ENCODE assay signal across 17 cellular contexts in the genomic region with DNA sequence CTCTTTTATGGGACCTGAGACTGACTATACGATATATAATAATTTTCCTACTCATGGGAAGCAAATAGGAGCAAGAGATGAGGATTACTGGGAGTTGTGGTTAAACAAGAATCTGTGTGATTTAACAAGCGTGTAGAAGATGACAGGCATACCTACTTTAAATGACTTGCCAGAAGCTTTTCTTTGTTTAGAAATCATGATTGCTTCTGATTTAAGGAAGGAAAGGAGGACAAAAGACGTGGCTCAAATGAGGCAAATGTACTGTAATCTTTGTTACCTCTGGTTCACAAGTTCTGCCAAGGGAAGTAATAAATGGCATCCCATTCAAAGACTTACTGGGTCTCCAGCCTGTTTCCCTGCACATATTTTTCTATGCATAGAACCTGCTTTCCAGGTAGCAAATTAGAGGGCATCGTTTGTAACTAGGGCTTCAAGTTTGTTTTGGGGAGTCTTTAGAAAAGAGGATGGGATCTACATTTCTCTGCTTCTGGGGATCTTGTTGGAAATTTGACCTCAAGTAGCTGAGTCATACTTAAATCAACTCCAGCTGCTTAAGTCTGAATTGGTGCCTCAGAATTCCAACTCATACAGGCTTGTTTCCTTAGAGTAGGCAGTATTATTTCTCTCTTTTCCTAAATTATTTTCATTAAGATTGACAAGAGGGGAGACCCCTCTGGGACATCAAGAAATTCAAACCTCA. TPM values are rescaled to one million over a fixed set of nuclear protein-coding genes. Genes with fewer than 3 reads are reported as not detected.
DNase-seq lines count a peak whose midpoint lies in the region; ATAC-seq, FAIRE-seq and TF ChIP-seq lines count a peak whose summit lies in the region.
"Had no signal": no experiment of that assay in that cellular context is flagged by ENCODE, and none has a peak within 500 bp of the region (broad histone marks: within the 10 kb centered on the region; RNA-seq: fewer than 3 reads in every experiment).

No MANE protein-coding gene starts in this region.

- TF ChIP-seq POLR2A in endothelial cell of umbilical vein (IDR thresholded peaks at IDR 0.05; ENCODE audit: low read depth, low read length) = no peak

- H3K9me3 ChIP-seq in endothelial cell of umbilical vein (replicated peaks; ENCODE audit: control insufficient read depth, insufficient read depth, low read length) (no peaks in the 10 kb centered on the region), trophoblast cell (ENCODE audit: insufficient read depth, low read depth, low read length) (no peaks in the 10 kb centered on the region)
- H3K9me3 ChIP-seq: gastrocnemius medialis had no signal

- no peaks in the 10 kb centered on the region for H3K4me1 Mint-ChIP-seq in natural killer cell treated with Interleukin-12 subunit alpha and Interleukin-12 subunit beta and Interleukin-15 and Interleukin-18, amount 100 ng/mL, for 72 hours (ENCODE audit: low read depth in 2 of 2)
- H3K4me1 Mint-ChIP-seq: activated B cell treated with CpG ODN at 0.5 μM for 24 hours had no signal

- H3K9ac ChIP-seq in endothelial cell of umbilical vein (replicated peaks; ENCODE audit: extremely low read depth, insufficient read depth, low read length) = no peak overlapping the region
- H3K9ac ChIP-seq in trophoblast cell (ENCODE audit: low read length) = no peak overlapping the region

- no peak overlapping the region for H2BK12ac ChIP-seq in trophoblast cell (ENCODE audit: low read length)

- H3K27ac ChIP-seq in endothelial cell of umbilical vein (ENCODE audit: insufficient read depth, low read depth, low read length) = no peak overlapping the region
- no peak overlapping the region for H3K27ac ChIP-seq in trophoblast cell (ENCODE audit: low read depth, low read length)
- H3K27ac ChIP-seq: gastrocnemius medialis had no signal

- H2AK5ac ChIP-seq in trophoblast cell (ENCODE audit: low read length) = no peak overlapping the region

- H3K4ac ChIP-seq in trophoblast cell (ENCODE audit: low read depth, low read length) = no peak overlapping the region

- H3K4me3 Mint-ChIP-seq in natural killer cell treated with Interleukin-12 subunit alpha and Interleukin-12 subunit beta and Interleukin-15 and Interleukin-18, amount 100 ng/mL, for 72 hours = no peak overlapping the region
- H3K4me3 Mint-ChIP-seq: activated B cell treated with CpG ODN at 0.5 μM for 24 hours; activated naive CD8-positive, alpha-beta T cell had no signal

- in situ Hi-C loops in Caki2 (cut with HindIII; ENCODE audit: low pct_unique_long_range_greater_than_20kb, low sequenced_read_pairs) = no loop called here

- no peak for TF ChIP-seq CTCF in endothelial cell of umbilical vein (IDR thresholded peaks at IDR 0.05; ENCODE audit: extremely low read depth in 1 of 2, insufficient read depth in 1 of 2, low read depth in 1 of 2, low read length in 2 of 2)

- no peaks in the 10 kb centered on the region for H4K20me1 ChIP-seq in endothelial cell of umbilical vein (replicated peaks; ENCODE audit: control insufficient read depth, extremely low read depth, insufficient read depth, low read length)

- no peak overlapping the region for H3K14ac ChIP-seq in trophoblast cell (ENCODE audit: low read length)

- H4K12ac ChIP-seq in trophoblast cell (ENCODE audit: low read depth, low read length) = no peak overlapping the region

- no TSS peak for BruUV-seq in endothelial cell of umbilical vein (replicated peaks; lab: Mats Ljungman, UMichigan)

- peaks cover 8% of the 10 kb centered on the region for H3K4me1 ChIP-seq in endothelial cell of umbilical vein (ENCODE audit: control insufficient read depth, extremely low read depth, insufficient read depth, low read length)
- peaks cover 0 to 3% of the 10 kb centered on the region in 2 experiments for H3K4me1 ChIP-seq in trophoblast cell (ENCODE audit: control insufficient read depth in 1 of 2, insufficient read depth in 2 of 2, low read length in 2 of 2)

- H2BK120ac ChIP-seq in trophoblast cell (ENCODE audit: insufficient read depth, low read length, poor library complexity) = no peak overlapping the region

- peak overlapping the region; percentile 49 for H3K23ac ChIP-seq in trophoblast cell (ENCODE audit: low read length)

- H3K9me3 Mint-ChIP-seq in natural killer cell treated with Interleukin-12 subunit alpha and Interleukin-12 subunit beta and Interleukin-15 and Interleukin-18, amount 100 ng/mL, for 72 hours = no peaks in the 10 kb centered on the region
- H3K9me3 Mint-ChIP-seq: activated B cell treated with CpG ODN at 0.5 μM for 24 hours had no signal

- no peak overlapping the region for H2AFZ ChIP-seq in endothelial cell of umbilical vein (ENCODE audit: low read depth, low read length)
- no peak overlapping the region for H2AFZ ChIP-seq in trophoblast cell (ENCODE audit: insufficient read depth, low read length, poor library complexity)

- H3K4me3 ChIP-seq in endothelial cell of umbilical vein (replicated peaks in 1 of 3; ENCODE audit: insufficient read depth in 1 of 3, low read depth in 1 of 3, low read length in 3 of 3) (no peak overlapping the region), trophoblast cell (ENCODE audit: low read depth, low read length) (no peak overlapping the region)
- H3K4me3 ChIP-seq: gastrocnemius medialis had no signal

- H3K36me3 Mint-ChIP-seq in natural killer cell treated with Interleukin-12 subunit alpha and Interleukin-12 subunit beta and Interleukin-15 and Interleukin-18, amount 100 ng/mL, for 72 hours = no peaks in the 10 kb centered on the region

- peaks cover 5% of the 10 kb centered on the region for H3K79me1 ChIP-seq in trophoblast cell (ENCODE audit: low read length)

- DNase-seq in Caki2 (ENCODE audit: low read depth) (peak; percentile 18), M059J (ENCODE audit: low read depth) (peak; percentile 84), endothelial cell of umbilical vein (ENCODE audit: low read depth, low spot score) (peak; percentile 18), trophoblast cell (no peak), globus pallidus (ENCODE audit: low spot score) (no peak), DMS79 treated with DMSO at 0.1 percent for 48 hours (lab: John Stamatoyannopoulos, UW) (no peak), activated T-cell treated with anti-CD3 and anti-CD28 coated beads for 4 hours (no peak)
- DNase-seq in natural killer cell treated with Interleukin-12 subunit alpha and Interleukin-12 subunit beta and Interleukin-15 and Interleukin-18, amount 100 ng/mL, for 72 hours (ENCODE audit: low spot score) = no peak
- DNase-seq: activated B cell treated with CpG ODN at 0.5 μM for 24 hours; activated CD8-positive, alpha-beta memory T cell treated with anti-CD3 and anti-CD28 coated beads, Interleukin-2, amount 50 U/mL, for 48 hours; COR-L47; cortex of kidney; gastrocnemius medialis; stimulated activated CD4-positive, alpha-beta T cell treated with anti-CD3 and anti-CD28 coated beads, Interleukin-4, amount 100 ng/mL, for 1 hour; stimulated activated naive CD4-positive, alpha-beta T cell had no signal

- no peak overlapping the region for H4K91ac ChIP-seq in trophoblast cell (ENCODE audit: low read depth, low read length)

- peaks cover 7% of the 10 kb centered on the region for H3K79me2 ChIP-seq in endothelial cell of umbilical vein (ENCODE audit: control insufficient read depth, insufficient read depth, low read length)
- H3K79me2 ChIP-seq in trophoblast cell (ENCODE audit: control insufficient read depth, insufficient read depth, low read length, poor library complexity) = peaks cover 5% of the 10 kb centered on the region

- no peak overlapping the region for H4K8ac ChIP-seq in trophoblast cell (ENCODE audit: low read depth, low read length)

- H3K4me2 ChIP-seq in endothelial cell of umbilical vein (ENCODE audit: insufficient read depth, low read length) (no peak overlapping the region), trophoblast cell (ENCODE audit: low read length) (no peak overlapping the region)

- H3K27ac Mint-ChIP-seq in natural killer cell treated with Interleukin-12 subunit alpha and Interleukin-12 subunit beta and Interleukin-15 and Interleukin-18, amount 100 ng/mL, for 72 hours = no peak overlapping the region
- H3K27ac Mint-ChIP-seq: activated B cell treated with CpG ODN at 0.5 μM for 24 hours; activated naive CD8-positive, alpha-beta T cell had no signal

- no peak for FAIRE-seq in endothelial cell of umbilical vein (lab: Jason Lieb, UNC)
- FAIRE-seq: keratinocyte had no signal

- H3K18ac ChIP-seq in trophoblast cell (ENCODE audit: low read length) = no peak overlapping the region

- no peak for ATAC-seq in natural killer cell treated with Interleukin-12 subunit alpha and Interleukin-12 subunit beta and Interleukin-15 and Interleukin-18, amount 100 ng/mL, for 72 hours
- ATAC-seq: gastrocnemius medialis had no signal

- H3K27me3 ChIP-seq in endothelial cell of umbilical vein (ENCODE audit: control insufficient read depth in 2 of 2, insufficient read depth in 2 of 2, low read length in 2 of 2) (no peaks in the 10 kb centered on the region), trophoblast cell (ENCODE audit: insufficient read depth, low read length) (no peaks in the 10 kb centered on the region)
- H3K27me3 ChIP-seq: gastrocnemius medialis had no signal

- H3K9me1 ChIP-seq in endothelial cell of umbilical vein (replicated peaks; ENCODE audit: control insufficient read depth, extremely low read depth, insufficient read depth, low read length) = no peaks in the 10 kb centered on the region

- H3K36me3 ChIP-seq in endothelial cell of umbilical vein (ENCODE audit: control insufficient read depth in 2 of 2, extremely low read depth in 1 of 2, insufficient read depth in 2 of 2, low read length in 2 of 2) (no peaks in the 10 kb centered on the region), trophoblast cell (ENCODE audit: control insufficient read depth in 1 of 2, insufficient read depth in 2 of 2, low read length in 2 of 2) (no peaks in the 10 kb centered on the region)
- H3K36me3 ChIP-seq: gastrocnemius medialis had no signal

- intact Hi-C loops in endothelial cell of umbilical vein (cut with micrococcal nuclease) = no loop called here

- H2BK5ac ChIP-seq in trophoblast cell (ENCODE audit: low read depth, low read length, poor library complexity) = no peak overlapping the region

- POLR2A ChIA-PET in endothelial cell of umbilical vein (lab: Charles Lee) = no interaction called here

- dilution Hi-C loops in endothelial cell of umbilical vein (cut with MboI; ENCODE audit: extremely low pct_ligation_motif_present, low sequenced_read_pairs) = no loop called here

- CTCF ChIA-PET in endothelial cell of umbilical vein (lab: Charles Lee) = interaction anchor here (1.0 to 1.6 kb wide), 2 partner anchors 9 to 12 kb away, joined by 4 to 5 read pairs; no protein-coding TSS in a partner anchor

- no CpG with 5 or more reads among the region's 4 CpGs for WGBS in trophoblast cell (ENCODE audit: extremely low coverage, insufficient coverage, insufficient read length)

- no peaks in the 10 kb centered on the region for H3K27me3 Mint-ChIP-seq in natural killer cell treated with Interleukin-12 subunit alpha and Interleukin-12 subunit beta and Interleukin-15 and Interleukin-18, amount 100 ng/mL, for 72 hours
- H3K27me3 Mint-ChIP-seq: activated B cell treated with CpG ODN at 0.5 μM for 24 hours; activated naive CD8-positive, alpha-beta T cell had no signal

RNA-seq across cellular contexts. Expression of a gene that starts 2.9 kb away (rescaled TPM):
- 8.1 and 10.9 TPM in 2 replicates for total RNA-seq in Caki2 (2014; rRNA removed; shearing (Covaris generic); ENCODE audit: low replicate concordance)
- 32.9 and 43.4 TPM in 2 replicates for total RNA-seq in M059J (2014; rRNA removed; shearing (Covaris generic))
- 10.7 and 11.3 TPM in 2 replicates for total RNA-seq in endothelial cell of umbilical vein
- 4.0 and 5.1 TPM in 2 replicates for polyA plus RNA-seq in endothelial cell of umbilical vein
- polyA plus RNA-seq in endothelial cell of umbilical vein (2011; cell fraction: cytosol; rRNA removed) = 5.6 and 5.8 TPM in 2 replicates
- 30.8 and 46.7 TPM in 2 replicates for polyA plus RNA-seq in endothelial cell of umbilical vein (2011; cell fraction: nucleus; rRNA removed)
- 7.0 and 7.9 TPM in 2 replicates for polyA plus RNA-seq in endothelial cell of umbilical vein (2012)
- 9.7 and 16.8 TPM in 2 replicates for polyA minus RNA-seq in endothelial cell of umbilical vein
- 9.0 TPM for polyA minus RNA-seq in endothelial cell of umbilical vein (2011; cell fraction: cytosol; rRNA and poly(A)+ RNA removed)
- 36.0 and 52.9 TPM in 2 replicates for polyA minus RNA-seq in endothelial cell of umbilical vein (2011; cell fraction: nucleus; rRNA and poly(A)+ RNA removed)
- polyA plus RNA-seq in trophoblast cell (2013) = 10.4 and 10.5 TPM in 2 replicates
- total RNA-seq in natural killer cell treated with Interleukin-12 subunit alpha and Interleukin-12 subunit beta and Interleukin-15 and Interleukin-18, amount 100 ng/mL, for 72 hours = 10 to 100 TPM; 23.7 to 47.2 TPM

RNA-seq across cellular contexts. Expression of a gene that starts 26.8 kb away (rescaled TPM):
- 5.5 and 6.6 TPM in 2 replicates for total RNA-seq in Caki2 (2014; rRNA removed; shearing (Covaris generic); ENCODE audit: low replicate concordance)
- 14.3 and 23.6 TPM in 2 replicates for total RNA-seq in M059J (2014; rRNA removed; shearing (Covaris generic))
- 8.4 and 9.7 TPM in 2 replicates for total RNA-seq in endothelial cell of umbilical vein
- 1.1 and 1.8 TPM in 2 replicates for polyA plus RNA-seq in endothelial cell of umbilical vein
- polyA plus RNA-seq in endothelial cell of umbilical vein (2011; cell fraction: cytosol; rRNA removed) = 1.9 and 2.1 TPM in 2 replicates
- 0.66 and 1.0 TPM in 2 replicates for polyA plus RNA-seq in endothelial cell of umbilical vein (2011; cell fraction: nucleus; rRNA removed)
- 9.3 TPM in 2 replicates for polyA plus RNA-seq in endothelial cell of umbilical vein (2012)
- 1.2 and 1.9 TPM in 2 replicates for polyA minus RNA-seq in endothelial cell of umbilical vein
- 5.6 TPM for polyA minus RNA-seq in endothelial cell of umbilical vein (2011; cell fraction: cytosol; rRNA and poly(A)+ RNA removed)
- 1.7 TPM in 2 replicates for polyA minus RNA-seq in endothelial cell of umbilical vein (2011; cell fraction: nucleus; rRNA and poly(A)+ RNA removed)
- polyA plus RNA-seq in trophoblast cell (2013) = 6.9 TPM in 2 replicates
- 10 to 100 TPM in 1 of 2 donors, 1 to 10 TPM in 1; 8.1 to 12.4 TPM for total RNA-seq in natural killer cell treated with Interleukin-12 subunit alpha and Interleukin-12 subunit beta and Interleukin-15 and Interleukin-18, amount 100 ng/mL, for 72 hours

Comparison
In these comparisons a context has a peak if more than half of its experiments do, and no peak if none do; other contexts are left out.
1. DNase-seq: peak in Caki2 (single experiment), M059J (single experiment) and endothelial cell of umbilical vein (single experiment); none in trophoblast cell (0 of 2), natural killer cell treated with Interleukin-12 subunit alpha and Interleukin-12 subunit beta and Interleukin-15 and Interleukin-18, amount 100 ng/mL, for 72 hours (single experiment), globus pallidus (single experiment), DMS79 treated with DMSO at 0.1 percent for 48 hours (single experiment) and activated T-cell treated with anti-CD3 and anti-CD28 coated beads for 4 hours (single experiment).